Comparison of ENCODE assay signal across 8 cellular contexts in the genomic region with DNA sequence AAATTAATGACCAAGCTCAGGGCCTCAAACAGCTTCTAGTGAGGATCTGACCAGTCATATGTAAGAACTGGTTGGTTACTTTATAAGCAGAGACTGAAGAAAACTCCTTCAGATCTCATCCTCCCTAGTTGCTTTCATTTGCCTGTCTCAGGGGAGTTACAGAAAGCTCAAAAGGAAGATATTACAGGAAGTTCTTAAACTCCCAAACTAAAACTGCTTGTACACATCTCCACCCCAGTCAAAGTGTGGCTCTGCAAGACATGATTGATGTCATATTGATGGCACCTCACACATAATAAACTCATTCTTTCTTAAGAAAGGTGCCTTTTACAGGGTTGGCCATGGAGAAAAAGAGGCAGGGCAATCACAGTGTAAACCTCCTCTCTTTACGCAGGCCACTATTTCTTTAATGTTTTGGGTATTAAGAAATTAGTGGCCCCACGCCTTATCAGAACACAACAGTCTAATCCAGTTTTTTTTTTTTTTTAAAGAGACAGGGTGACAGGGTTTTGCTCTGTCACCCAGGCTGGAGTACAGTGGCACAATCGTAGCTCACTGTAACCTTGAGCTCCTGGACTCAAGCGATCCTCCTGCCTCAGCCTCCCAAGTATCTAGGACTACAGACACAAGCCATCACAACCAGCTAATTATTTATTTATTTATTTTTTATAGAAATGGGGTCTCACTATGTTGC.
DNase-seq lines count a peak whose midpoint lies in the region; ATAC-seq and TF ChIP-seq lines count a peak whose summit lies in the region.

No MANE protein-coding gene starts in this region.

- peak; percentile 92 for ATAC-seq in GM18861 (IDR thresholded peaks at IDR 0.05; ENCODE audit: unreplicated experiment)
- ATAC-seq in HG02763 (IDR thresholded peaks at IDR 0.05; ENCODE audit: unreplicated experiment), result peak; percentile 84

- H3K27ac ChIP-seq in Peyer's patch (peak overlapping the region; percentile 41 to 78 (median 60)), transverse colon (peak overlapping the region; percentile 64 to 72 (median 70)), dorsolateral prefrontal cortex (peak overlapping the region in 25 of 59 donors; percentile 5 to 59 (median 33))

- intact Hi-C loops in transverse colon (cut with DNase I; ENCODE audit: low total_unique reads) (no loop called here), dorsolateral prefrontal cortex (cut with DNase I) (no loop called here)

- no peaks in the 10 kb centered on the region for H3K27me3 ChIP-seq in Peyer's patch
- H3K27me3 ChIP-seq in transverse colon, result no peaks in the 10 kb centered on the region
- H3K27me3 ChIP-seq in dorsolateral prefrontal cortex, result no peaks in the 10 kb centered on the region

- H3K4me1 ChIP-seq in Peyer's patch (peaks cover 0 to 24% (median 15%) of the 10 kb centered on the region in 4 donors), transverse colon (peaks cover 9 to 30% (median 20%) of the 10 kb centered on the region in 4 donors)

- in situ Hi-C loops in transverse colon (cut with MboI; ENCODE audit: low pct_ligation_motif_present in 1 of 4, low pct_unique_long_range_greater_than_20kb in 1 of 4, low sequenced_read_pairs in 3 of 4), result no loop called here

- no peak for TF ChIP-seq CTCF in Peyer's patch (IDR thresholded peaks at IDR 0.05)
- TF ChIP-seq CTCF in fibroblast of mammary gland (conservative IDR thresholded peaks at IDR 0.05; ENCODE audit: control insufficient read depth, insufficient read depth, low read depth, low read length), result no peak
- no peak for TF ChIP-seq CTCF in transverse colon (IDR thresholded peaks at IDR 0.05)
- no peak for TF ChIP-seq CTCF in dorsolateral prefrontal cortex (IDR thresholded peaks at IDR 0.05 in 54 of 56, conservative IDR thresholded peaks at IDR 0.05 in 2 of 56; ENCODE audit: low read depth in 1 of 56, partially characterized antibody in 56 of 56)
- no peak for TF ChIP-seq CTCF in GM10248 (IDR thresholded peaks at IDR 0.05; ENCODE audit: control extremely low read depth, extremely low read depth, low read depth, missing control alignments)

- no peaks in the 10 kb centered on the region for H3K9me3 ChIP-seq in Peyer's patch
- H3K9me3 ChIP-seq in transverse colon, result no peaks in the 10 kb centered on the region

- TF ChIP-seq EP300 in transverse colon (IDR thresholded peaks at IDR 0.05; ENCODE audit: low read depth), result no peak

- H3K4me3 ChIP-seq in Peyer's patch, result no peak overlapping the region
- no peak overlapping the region for H3K4me3 ChIP-seq in fibroblast of mammary gland (ENCODE audit: control insufficient read depth, low read depth, low read length)
- H3K4me3 ChIP-seq in transverse colon, result no peak overlapping the region
- no peak overlapping the region for H3K4me3 ChIP-seq in dorsolateral prefrontal cortex

- CTCF ChIA-PET in GM10248 (lab: Yijun Ruan, JAX), result interaction anchor here (0.6 to 6.2 kb wide), 11 partner anchors 10 to 220 kb away, joined by 3 to 48 read pairs (median 3); no protein-coding TSS in a partner anchor

- DNase-seq in Peyer's patch (peak in 2 of 3 donors; percentile 46 to 59), fibroblast of mammary gland (ENCODE audit: low read depth) (peak; percentile 36), transverse colon (no peak), NCI-H2107 treated with DMSO at 0.1 percent for 48 hours (lab: John Stamatoyannopoulos, UW; ENCODE audit: unreplicated experiment) (no peak), dorsolateral prefrontal cortex (no peak), GM10248 (ENCODE audit: extremely low spot score) (no peak)

- 50 to 61% methylated on average over 4 of the region's 4 CpGs for WGBS in transverse colon (ENCODE audit: low coverage in 1 of 2), 2 donors

- POLR2A ChIA-PET in GM10248 (lab: Yijun Ruan, JAX), result no interaction called here

- H3K36me3 ChIP-seq in Peyer's patch, result no peaks in the 10 kb centered on the region
- no peaks in the 10 kb centered on the region for H3K36me3 ChIP-seq in transverse colon

- TF ChIP-seq POLR2A in Peyer's patch (IDR thresholded peaks at IDR 0.05), result no peak
- no peak for TF ChIP-seq POLR2A in transverse colon (IDR thresholded peaks at IDR 0.05)

Comparison
In these comparisons a context has a peak if more than half of its experiments do, and no peak if none do; other contexts are left out.
1. DNase-seq: peak in Peyer's patch (2 of 3) and fibroblast of mammary gland (single experiment); none in transverse colon (single experiment), NCI-H2107 treated with DMSO at 0.1 percent for 48 hours (single experiment), dorsolateral prefrontal cortex (0 of 10) and GM10248 (single experiment).